In the genomic region with DNA sequence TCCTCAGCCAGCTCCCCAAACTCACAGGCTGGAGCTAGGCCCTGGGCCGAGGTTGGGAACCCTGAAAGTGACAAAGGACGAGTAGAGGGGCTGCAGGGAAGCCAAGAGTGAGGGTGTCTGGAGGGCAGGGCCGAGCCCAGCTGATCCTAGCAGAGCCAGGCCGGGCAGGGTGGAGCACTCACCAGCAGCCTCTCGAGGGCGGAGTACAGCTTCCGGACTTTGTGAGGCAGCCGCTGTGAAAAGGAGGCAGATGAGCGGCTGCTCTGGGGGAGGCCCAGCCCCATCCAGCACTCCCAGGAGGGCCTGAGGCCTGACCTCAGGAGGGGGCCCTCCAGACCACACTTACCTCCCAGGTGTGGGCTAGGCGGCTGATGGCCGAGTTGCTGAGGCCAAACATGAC, we compare ENCODE assay signal across 9 cellular contexts. TPM values are rescaled to one million over a fixed set of nuclear protein-coding genes. Genes with fewer than 3 reads are reported as not detected.
A peak's percentile ranks its signal among the peaks of the same experiment; 100 is the strongest.
DNase-seq lines count a peak whose midpoint lies in the region; ATAC-seq and TF ChIP-seq lines count a peak whose summit lies in the region.
"Had no signal": no experiment of that assay in that cellular context is flagged by ENCODE, and none has a peak within 500 bp of the region (broad histone marks: within the 10 kb centered on the region; RNA-seq: fewer than 3 reads in every experiment).

No MANE protein-coding gene starts in this region.

- H3K9ac ChIP-seq in colonic mucosa (ENCODE audit: low read depth in 2 of 2, low read length in 2 of 2): peak overlapping the region in 1 of 2 donors; percentile 49

- peaks cover 26% of the 10 kb centered on the region for H3K4me1 Mint-ChIP-seq in activated CD8-positive, alpha-beta T cell treated with anti-CD3 and anti-CD28 coated beads, Interleukin-2, amount 10 ng/mL, durations not matched to agents 7 days and 5 days (ENCODE audit: low read depth)
- H3K4me1 Mint-ChIP-seq in activated CD8-positive, alpha-beta T cell treated with anti-CD3 and anti-CD28 coated beads for 36 hours (ENCODE audit: low read depth): peaks cover 26% of the 10 kb centered on the region
- peaks cover 19 to 56% (median 40%) of the 10 kb centered on the region in 4 donors for H3K4me1 Mint-ChIP-seq in CD4-positive, alpha-beta memory T cell
- H3K4me1 Mint-ChIP-seq in progenitor cell of endocrine pancreas (ENCODE audit: low read depth): peaks cover 11% of the 10 kb centered on the region

- H3K4me3 ChIP-seq in colonic mucosa (no peak overlapping the region), transverse colon (no peak overlapping the region)
- no peak overlapping the region for H3K4me3 ChIP-seq in CD4-positive, alpha-beta memory T cell (ENCODE audit: low read length in 2 of 2)

- no peaks in the 10 kb centered on the region for H3K9me3 ChIP-seq in colonic mucosa
- no peaks in the 10 kb centered on the region for H3K9me3 ChIP-seq in transverse colon
- no peaks in the 10 kb centered on the region for H3K9me3 ChIP-seq in CD4-positive, alpha-beta memory T cell (ENCODE audit: control insufficient read depth in 1 of 2, low read length in 2 of 2)

- H3K27ac ChIP-seq in colonic mucosa (no peak overlapping the region), transverse colon (peak overlapping the region; percentile 10 to 75 (median 46))
- H3K27ac ChIP-seq in CD4-positive, alpha-beta memory T cell (ENCODE audit: low read depth, low read length): no peak overlapping the region

- intact Hi-C loops in activated CD8-positive, alpha-beta T cell treated with anti-CD3 and anti-CD28 coated beads for 36 hours (cut with micrococcal nuclease): loop anchor here (5.0 kb wide), 1 partner anchor 97 kb away; no protein-coding TSS in a partner anchor
- intact Hi-C loops in colonic mucosa (cut with DNase I) (no loop called here), transverse colon (cut with DNase I; ENCODE audit: low total_unique reads) (no loop called here)
- intact Hi-C loops in CD4-positive, alpha-beta memory T cell (cut with micrococcal nuclease): no loop called here

- no peak for ATAC-seq in activated CD8-positive, alpha-beta T cell treated with anti-CD3 and anti-CD28 coated beads, Interleukin-2, amount 10 ng/mL, durations not matched to agents 7 days and 5 days
- ATAC-seq in activated CD8-positive, alpha-beta T cell treated with anti-CD3 and anti-CD28 coated beads for 36 hours: no peak
- ATAC-seq in HG03135 (IDR thresholded peaks at IDR 0.05; ENCODE audit: unreplicated experiment) (peak; percentile 66), HG02840 (IDR thresholded peaks at IDR 0.05; ENCODE audit: low FRiP score, unreplicated experiment) (no peak)

- peak overlapping the region; percentile 43 for H3K27ac Mint-ChIP-seq in activated CD8-positive, alpha-beta T cell treated with anti-CD3 and anti-CD28 coated beads, Interleukin-2, amount 10 ng/mL, durations not matched to agents 7 days and 5 days
- no peak overlapping the region for H3K27ac Mint-ChIP-seq in activated CD8-positive, alpha-beta T cell treated with anti-CD3 and anti-CD28 coated beads for 36 hours
- H3K27ac Mint-ChIP-seq in CD4-positive, alpha-beta memory T cell: peak overlapping the region in 1 of 7 donors; percentile 18
- H3K27ac Mint-ChIP-seq in progenitor cell of endocrine pancreas: no peak overlapping the region

- no peak for DNase-seq in activated CD8-positive, alpha-beta T cell treated with anti-CD3 and anti-CD28 coated beads, Interleukin-2, amount 10 ng/mL, durations not matched to agents 7 days and 5 days
- no peak for DNase-seq in activated CD8-positive, alpha-beta T cell treated with anti-CD3 and anti-CD28 coated beads for 36 hours
- DNase-seq in colonic mucosa (peak; percentile 58), transverse colon (peak; percentile 69), progenitor cell of endocrine pancreas (ENCODE audit: low spot score, unreplicated experiment) (no peak)
- DNase-seq in CD4-positive, alpha-beta memory T cell: no peak

- no peak for TF ChIP-seq CTCF in activated CD8-positive, alpha-beta T cell treated with anti-CD3 and anti-CD28 coated beads for 36 hours (IDR thresholded peaks at IDR 0.05)
- TF ChIP-seq CTCF in colonic mucosa (IDR thresholded peaks at IDR 0.05) (no peak), transverse colon (IDR thresholded peaks at IDR 0.05) (no peak), progenitor cell of endocrine pancreas (IDR thresholded peaks at IDR 0.05; ENCODE audit: unreplicated experiment) (no peak)

- H3K4me1 ChIP-seq in colonic mucosa (peaks cover 10% of the 10 kb centered on the region), transverse colon (peaks cover 24 to 55% (median 35%) of the 10 kb centered on the region in 4 donors)
- H3K4me1 ChIP-seq in CD4-positive, alpha-beta memory T cell (ENCODE audit: insufficient read depth, low read length): peaks cover 29% of the 10 kb centered on the region

- H3K36me3 Mint-ChIP-seq in activated CD8-positive, alpha-beta T cell treated with anti-CD3 and anti-CD28 coated beads, Interleukin-2, amount 10 ng/mL, durations not matched to agents 7 days and 5 days (ENCODE audit: low read depth): no peaks in the 10 kb centered on the region
- no peaks in the 10 kb centered on the region for H3K36me3 Mint-ChIP-seq in activated CD8-positive, alpha-beta T cell treated with anti-CD3 and anti-CD28 coated beads for 36 hours (ENCODE audit: low read depth)
- no peaks in the 10 kb centered on the region for H3K36me3 Mint-ChIP-seq in CD4-positive, alpha-beta memory T cell
- no peaks in the 10 kb centered on the region for H3K36me3 Mint-ChIP-seq in progenitor cell of endocrine pancreas (ENCODE audit: insufficient read depth)

- 53% methylated on average over 11 of the region's 11 CpGs; no CpG with 5 or more reads in 1 of the 2 donors for WGBS in transverse colon (ENCODE audit: low coverage in 1 of 2), 2 donors

- no peaks in the 10 kb centered on the region for H3K9me3 Mint-ChIP-seq in activated CD8-positive, alpha-beta T cell treated with anti-CD3 and anti-CD28 coated beads, Interleukin-2, amount 10 ng/mL, durations not matched to agents 7 days and 5 days (ENCODE audit: insufficient read depth)
- H3K9me3 Mint-ChIP-seq in activated CD8-positive, alpha-beta T cell treated with anti-CD3 and anti-CD28 coated beads for 36 hours: no peaks in the 10 kb centered on the region
- no peaks in the 10 kb centered on the region for H3K9me3 Mint-ChIP-seq in CD4-positive, alpha-beta memory T cell
- no peaks in the 10 kb centered on the region for H3K9me3 Mint-ChIP-seq in progenitor cell of endocrine pancreas (ENCODE audit: low read depth)

- H3K27me3 ChIP-seq in colonic mucosa (no peaks in the 10 kb centered on the region), transverse colon (no peaks in the 10 kb centered on the region)
- no peaks in the 10 kb centered on the region for H3K27me3 ChIP-seq in CD4-positive, alpha-beta memory T cell (ENCODE audit: insufficient read depth, low read length)

- H3K27me3 Mint-ChIP-seq in activated CD8-positive, alpha-beta T cell treated with anti-CD3 and anti-CD28 coated beads, Interleukin-2, amount 10 ng/mL, durations not matched to agents 7 days and 5 days (ENCODE audit: low read depth): peaks cover 15% of the 10 kb centered on the region
- no peaks in the 10 kb centered on the region for H3K27me3 Mint-ChIP-seq in activated CD8-positive, alpha-beta T cell treated with anti-CD3 and anti-CD28 coated beads for 36 hours
- H3K27me3 Mint-ChIP-seq in CD4-positive, alpha-beta memory T cell: peaks cover 0 to 1% of the 10 kb centered on the region in 2 donors
- peaks cover 17% of the 10 kb centered on the region for H3K27me3 Mint-ChIP-seq in progenitor cell of endocrine pancreas

- H3K4me3 Mint-ChIP-seq in activated CD8-positive, alpha-beta T cell treated with anti-CD3 and anti-CD28 coated beads, Interleukin-2, amount 10 ng/mL, durations not matched to agents 7 days and 5 days: no peak overlapping the region
- H3K4me3 Mint-ChIP-seq in activated CD8-positive, alpha-beta T cell treated with anti-CD3 and anti-CD28 coated beads for 36 hours: no peak overlapping the region
- peak overlapping the region in 3 of 8 donors; percentile 18 to 60 (median 43) for H3K4me3 Mint-ChIP-seq in CD4-positive, alpha-beta memory T cell
- no peak overlapping the region for H3K4me3 Mint-ChIP-seq in progenitor cell of endocrine pancreas (ENCODE audit: low read depth)

- H3K36me3 ChIP-seq in colonic mucosa (no peaks in the 10 kb centered on the region), transverse colon (no peaks in the 10 kb centered on the region)
- H3K36me3 ChIP-seq in CD4-positive, alpha-beta memory T cell (ENCODE audit: insufficient read depth, low read length): no peaks in the 10 kb centered on the region

- CTCF ChIA-PET in activated CD8-positive, alpha-beta T cell treated with anti-CD3 and anti-CD28 coated beads, Interleukin-2, amount 10 ng/mL, durations not matched to agents 7 days and 5 days (lab: Charles Lee): interaction anchor here (1.6 to 17.0 kb wide), 6 partner anchors 16 to 97 kb away, joined by 6 to 646 read pairs (median 284); a partner anchor contains a TSS
- CTCF ChIA-PET in activated CD8-positive, alpha-beta T cell treated with anti-CD3 and anti-CD28 coated beads for 36 hours (lab: Charles Lee): interaction anchor here (0.9 to 12.5 kb wide), 8 partner anchors 7 to 102 kb away, joined by 3 to 685 read pairs (median 113); a partner anchor contains a TSS
- CTCF ChIA-PET in CD4-positive, alpha-beta memory T cell (lab: Charles Lee; ENCODE audit: partially characterized antibody): interaction anchor here (0.8 to 13.8 kb wide), 8 partner anchors 10 to 707 kb away, joined by 3 to 671 read pairs (median 93); a partner anchor contains a TSS

- POLR2A ChIA-PET in activated CD8-positive, alpha-beta T cell treated with anti-CD3 and anti-CD28 coated beads, Interleukin-2, amount 10 ng/mL, durations not matched to agents 7 days and 5 days (lab: Charles Lee): no interaction called here
- POLR2A ChIA-PET in activated CD8-positive, alpha-beta T cell treated with anti-CD3 and anti-CD28 coated beads for 36 hours (lab: Charles Lee): interaction anchor here (1.4 to 3.0 kb wide), 2 partner anchors 33 to 99 kb away, joined by 7 to 11 read pairs; a partner anchor contains a TSS
- POLR2A ChIA-PET in CD4-positive, alpha-beta memory T cell (lab: Charles Lee; ENCODE audit: partially characterized antibody): interaction anchor here (0.6 to 4.7 kb wide), 6 partner anchors 19 to 99 kb away, joined by 3 to 29 read pairs (median 12); a partner anchor contains a TSS

- in situ Hi-C loops in transverse colon (cut with MboI; ENCODE audit: low pct_ligation_motif_present in 1 of 4, low pct_unique_long_range_greater_than_20kb in 1 of 4, low sequenced_read_pairs in 3 of 4): loop anchor here in 2 of 4 donors (25.0 kb wide), 2 partner anchors 97 to 222 kb away; a partner anchor contains a TSS

- TF ChIP-seq POLR2A in transverse colon (IDR thresholded peaks at IDR 0.05): no peak

- TF ChIP-seq EP300 in transverse colon (IDR thresholded peaks at IDR 0.05; ENCODE audit: low read depth): no peak

RNA-seq across cellular contexts. Expression of a gene that starts 14.7 kb away (rescaled TPM):
- total RNA-seq in activated CD8-positive, alpha-beta T cell treated with anti-CD3 and anti-CD28 coated beads, Interleukin-2, amount 10 ng/mL, durations not matched to agents 7 days and 5 days: not detected
- not detected for total RNA-seq in activated CD8-positive, alpha-beta T cell treated with anti-CD3 and anti-CD28 coated beads for 36 hours
- not detected for total RNA-seq in colonic mucosa
- total RNA-seq in transverse colon: under 1 TPM in 1 of 4 donors, not detected in 3; 0.32 TPM
- not detected for total RNA-seq in CD4-positive, alpha-beta memory T cell
- not detected for polyA plus RNA-seq in CD4-positive, alpha-beta memory T cell
- total RNA-seq in progenitor cell of endocrine pancreas: not detected in 2 replicates
- polyA plus RNA-seq: liver had no signal

RNA-seq across cellular contexts. Expression of a gene that starts 18.7 kb away (rescaled TPM):
- total RNA-seq in activated CD8-positive, alpha-beta T cell treated with anti-CD3 and anti-CD28 coated beads, Interleukin-2, amount 10 ng/mL, durations not matched to agents 7 days and 5 days: under 1 TPM in 1 of 2 experiments, not detected in 1; 0.24 TPM
- total RNA-seq in activated CD8-positive, alpha-beta T cell treated with anti-CD3 and anti-CD28 coated beads for 36 hours: under 1 TPM; 0.56 to 0.58 TPM
- total RNA-seq in colonic mucosa: 10 to 100 TPM; 10.1 TPM
- 10 to 100 TPM in 2 of 4 donors, 1 to 10 TPM in 2; 8.1 to 51.7 (median 24.6) TPM for total RNA-seq in transverse colon
- total RNA-seq in CD4-positive, alpha-beta memory T cell: under 1 TPM; 0.15 to 0.39 TPM
- polyA plus RNA-seq in CD4-positive, alpha-beta memory T cell: under 1 TPM in 1 of 2 donors, not detected in 1; 0.14 TPM
- 1.2 and 1.7 TPM in 2 replicates for total RNA-seq in progenitor cell of endocrine pancreas

RNA-seq across cellular contexts. Expression of a gene that starts 33.1 kb away (rescaled TPM):
- 1 to 10 TPM; 7.0 to 8.1 TPM for total RNA-seq in activated CD8-positive, alpha-beta T cell treated with anti-CD3 and anti-CD28 coated beads, Interleukin-2, amount 10 ng/mL, durations not matched to agents 7 days and 5 days
- total RNA-seq in activated CD8-positive, alpha-beta T cell treated with anti-CD3 and anti-CD28 coated beads for 36 hours: 10 to 100 TPM in 1 of 2 experiments, 1 to 10 TPM in 1; 8.8 to 10.2 TPM
- total RNA-seq in colonic mucosa (10 to 100 TPM; 12.2 to 17.9 TPM), transverse colon (10 to 100 TPM; 19.9 to 76.7 (median 23.1) TPM), progenitor cell of endocrine pancreas (15.1 and 16.2 TPM in 2 replicates)
- total RNA-seq in CD4-positive, alpha-beta memory T cell: 10 to 100 TPM; 12.1 to 12.3 TPM
- polyA plus RNA-seq in CD4-positive, alpha-beta memory T cell: 1 to 10 TPM; 8.7 to 9.0 TPM

RNA-seq across cellular contexts. Expression of a gene that starts 34.1 kb away (rescaled TPM):
- total RNA-seq in activated CD8-positive, alpha-beta T cell treated with anti-CD3 and anti-CD28 coated beads, Interleukin-2, amount 10 ng/mL, durations not matched to agents 7 days and 5 days: 10 to 100 TPM; 41.6 to 41.7 TPM
- total RNA-seq in activated CD8-positive, alpha-beta T cell treated with anti-CD3 and anti-CD28 coated beads for 36 hours: 10 to 100 TPM; 42.0 to 42.5 TPM
- total RNA-seq in colonic mucosa (10 to 100 TPM; 16.7 to 17.0 TPM), transverse colon (10 to 100 TPM in 1 of 4 donors, 1 to 10 TPM in 3; 8.1 to 16.0 (median 9.3) TPM), progenitor cell of endocrine pancreas (36.4 and 39.8 TPM in 2 replicates)
- total RNA-seq in CD4-positive, alpha-beta memory T cell: 10 to 100 TPM; 40.8 to 41.8 TPM
- polyA plus RNA-seq in CD4-positive, alpha-beta memory T cell: 10 to 100 TPM; 32.1 to 33.3 TPM

Comparison
In these comparisons a context has a peak if more than half of its experiments do, and no peak if none do; other contexts are left out.
1. DNase-seq: peak in colonic mucosa (single experiment) and transverse colon (single experiment); none in activated CD8-positive, alpha-beta T cell treated with anti-CD3 and anti-CD28 coated beads, Interleukin-2, amount 10 ng/mL, durations not matched to agents 7 days and 5 days (single experiment), activated CD8-positive, alpha-beta T cell treated with anti-CD3 and anti-CD28 coated beads for 36 hours (single experiment), CD4-positive, alpha-beta memory T cell (0 of 5) and progenitor cell of endocrine pancreas (single experiment).
2. H3K27ac ChIP-seq: peak in transverse colon (4 of 4); none in colonic mucosa (single experiment) and CD4-positive, alpha-beta memory T cell (single experiment).